Comparison of ENCODE assay signal across 13 cellular contexts in genomic region chr2:26685943-26686839, GRCh38. TPM values are rescaled to one million over a fixed set of nuclear protein-coding genes. Genes with fewer than 3 reads are reported as not detected.
DNase-seq lines count a peak whose midpoint lies in the region; ATAC-seq and TF ChIP-seq lines count a peak whose summit lies in the region.
"Had no signal": no experiment of that assay in that cellular context is flagged by ENCODE, and none has a peak within 500 bp of the region (broad histone marks: within the 10 kb centered on the region; RNA-seq: fewer than 3 reads in every experiment).

No MANE protein-coding gene starts in this region.

- H3K4me1 ChIP-seq in mesenchymal stem cell (ENCODE audit: control insufficient read depth, insufficient read depth, low read depth, low read length) (no peaks in the 10 kb centered on the region), trophoblast cell (ENCODE audit: control insufficient read depth in 1 of 2, insufficient read depth in 2 of 2, low read length in 2 of 2) (peaks cover 6 to 7% of the 10 kb centered on the region in 2 experiments)

- ATAC-seq in HG03442 (IDR thresholded peaks at IDR 0.05; ENCODE audit: unreplicated experiment) (no peak), HG03439 (IDR thresholded peaks at IDR 0.05; ENCODE audit: unreplicated experiment) (no peak)
- ATAC-seq: activated T-cell treated with anti-CD3 and anti-CD28 coated beads, Interleukin-2, amount 50 U/mL, for 72 hours; heart right ventricle had no signal

- no peak overlapping the region for H4K12ac ChIP-seq in trophoblast cell (ENCODE audit: low read depth, low read length)

- no peaks in the 10 kb centered on the region for H3K79me2 ChIP-seq in trophoblast cell (ENCODE audit: control insufficient read depth, insufficient read depth, low read length, poor library complexity)

- WGBS in mesenchymal stem cell: 20% methylated on average over 17 of the region's 17 CpGs
- WGBS in trophoblast cell (ENCODE audit: extremely low coverage, insufficient coverage, insufficient read length): no CpG with 5 or more reads among the region's 17 CpGs

- no peak overlapping the region for H4K8ac ChIP-seq in mesenchymal stem cell (ENCODE audit: low read length)
- no peak overlapping the region for H4K8ac ChIP-seq in trophoblast cell (ENCODE audit: low read depth, low read length)

- no peak overlapping the region for H3K9ac ChIP-seq in mesenchymal stem cell (ENCODE audit: low read length)
- no peak overlapping the region for H3K9ac ChIP-seq in trophoblast cell (ENCODE audit: low read length)

- H2BK5ac ChIP-seq in mesenchymal stem cell (ENCODE audit: low read depth, low read length, poor library complexity, severe bottlenecking) (no peak overlapping the region), trophoblast cell (ENCODE audit: low read depth, low read length, poor library complexity) (no peak overlapping the region)

- no peak overlapping the region for H2BK15ac ChIP-seq in mesenchymal stem cell (ENCODE audit: low read depth, poor library complexity, severe bottlenecking)

- H4K91ac ChIP-seq in mesenchymal stem cell (ENCODE audit: low read length) (no peak overlapping the region), trophoblast cell (ENCODE audit: low read depth, low read length) (no peak overlapping the region)

- H3K27me3 ChIP-seq in mesenchymal stem cell (ENCODE audit: control insufficient read depth in 1 of 2, insufficient read depth in 1 of 2, low read length in 2 of 2): peaks cover 91 to 96% of the 10 kb centered on the region in 2 experiments
- no peaks in the 10 kb centered on the region for H3K27me3 ChIP-seq in trophoblast cell (ENCODE audit: insufficient read depth, low read length)

- H3K27me3 Mint-ChIP-seq in mesothelial cell of epicardium (ENCODE audit: low read depth): no peaks in the 10 kb centered on the region

- H3K27ac ChIP-seq in mesenchymal stem cell (ENCODE audit: low read length, poor library complexity, severe bottlenecking) (no peak overlapping the region), trophoblast cell (ENCODE audit: low read depth, low read length) (no peak overlapping the region)
- H3K27ac ChIP-seq: heart right ventricle, skin epidermis had no signal

- H3K14ac ChIP-seq in mesenchymal stem cell (ENCODE audit: low read length in 2 of 2) (no peak overlapping the region), trophoblast cell (ENCODE audit: low read length) (no peak overlapping the region)

- H3K4me1 Mint-ChIP-seq in mesothelial cell of epicardium: peaks cover 19% of the 10 kb centered on the region

- no peak for TF ChIP-seq CTCF in mesothelial cell of epicardium (IDR thresholded peaks at IDR 0.05; ENCODE audit: unreplicated experiment)

- H3K18ac ChIP-seq in mesenchymal stem cell (ENCODE audit: low read depth in 1 of 2, low read length in 2 of 2) (no peak overlapping the region), trophoblast cell (ENCODE audit: low read length) (no peak overlapping the region)

- H3K36me3 ChIP-seq in mesenchymal stem cell (ENCODE audit: control insufficient read depth in 1 of 2, insufficient read depth in 2 of 2, low read depth in 1 of 2, low read length in 2 of 2): no peaks in the 10 kb centered on the region
- H3K36me3 ChIP-seq in trophoblast cell (ENCODE audit: control insufficient read depth in 1 of 2, insufficient read depth in 2 of 2, low read length in 2 of 2): no peaks in the 10 kb centered on the region
- H3K36me3 ChIP-seq: heart right ventricle had no signal

- H2AK5ac ChIP-seq in mesenchymal stem cell (ENCODE audit: low read length, severe bottlenecking) (no peak overlapping the region), trophoblast cell (ENCODE audit: low read length) (no peak overlapping the region)

- H2BK12ac ChIP-seq in mesenchymal stem cell (ENCODE audit: low read length in 2 of 2): no peak overlapping the region
- H2BK12ac ChIP-seq in trophoblast cell (ENCODE audit: low read length): no peak overlapping the region

- no peaks in the 10 kb centered on the region for H3K9me3 Mint-ChIP-seq in mesothelial cell of epicardium
- H3K9me3 Mint-ChIP-seq: activated T-cell treated with anti-CD3 and anti-CD28 coated beads, Interleukin-2, amount 50 U/mL, for 72 hours had no signal

- H3K4ac ChIP-seq in mesenchymal stem cell (ENCODE audit: low read depth in 1 of 2, low read length in 2 of 2) (no peak overlapping the region), trophoblast cell (ENCODE audit: low read depth, low read length) (no peak overlapping the region)

- H3K4me3 ChIP-seq in mesenchymal stem cell (ENCODE audit: insufficient read depth in 1 of 2, low read depth in 1 of 2, low read length in 2 of 2) (no peak overlapping the region), trophoblast cell (ENCODE audit: low read depth, low read length) (no peak overlapping the region)
- H3K4me3 ChIP-seq: heart right ventricle, skin epidermis had no signal

- no peak overlapping the region for H3K4me3 Mint-ChIP-seq in mesothelial cell of epicardium
- H3K4me3 Mint-ChIP-seq: activated T-cell treated with anti-CD3 and anti-CD28 coated beads, Interleukin-2, amount 50 U/mL, for 72 hours had no signal

- H3K79me1 ChIP-seq in mesenchymal stem cell (replicated peaks; ENCODE audit: low read length, poor library complexity, severe bottlenecking) (no peaks in the 10 kb centered on the region), trophoblast cell (ENCODE audit: low read length) (no peaks in the 10 kb centered on the region)

- no peak overlapping the region for H3K27ac Mint-ChIP-seq in mesothelial cell of epicardium
- H3K27ac Mint-ChIP-seq: activated T-cell treated with anti-CD3 and anti-CD28 coated beads, Interleukin-2, amount 50 U/mL, for 72 hours had no signal

- H3K4me2 ChIP-seq in mesenchymal stem cell (ENCODE audit: low read length, poor library complexity, severe bottlenecking) (no peak overlapping the region), trophoblast cell (ENCODE audit: low read length) (no peak overlapping the region)

- H3K9me3 ChIP-seq in mesenchymal stem cell (ENCODE audit: control insufficient read depth, low read length): no peaks in the 10 kb centered on the region
- H3K9me3 ChIP-seq in trophoblast cell (ENCODE audit: insufficient read depth, low read depth, low read length): no peaks in the 10 kb centered on the region
- H3K9me3 ChIP-seq: heart right ventricle had no signal

- H2BK120ac ChIP-seq in mesenchymal stem cell (ENCODE audit: low read depth, low read length) (no peak overlapping the region), trophoblast cell (ENCODE audit: insufficient read depth, low read length, poor library complexity) (no peak overlapping the region)

- no peak overlapping the region for H2AFZ ChIP-seq in mesenchymal stem cell (ENCODE audit: low read depth, low read length)
- no peak overlapping the region for H2AFZ ChIP-seq in trophoblast cell (ENCODE audit: insufficient read depth, low read length, poor library complexity)

- H3K23ac ChIP-seq in mesenchymal stem cell (ENCODE audit: low read length in 2 of 2) (no peak overlapping the region), trophoblast cell (ENCODE audit: low read length) (no peak overlapping the region)

- no peaks in the 10 kb centered on the region for H3K36me3 Mint-ChIP-seq in mesothelial cell of epicardium

- DNase-seq in COR-L47 (lab: John Stamatoyannopoulos, UW) (peak; percentile 55), NCI-H1417 treated with DMSO at 0.1 percent for 48 hours (lab: John Stamatoyannopoulos, UW) (peak; percentile 59), RPMI8226 (peak; percentile 12), mesenchymal stem cell (peak; percentile 47), mesothelial cell of epicardium (ENCODE audit: low spot score in 2 of 2, unreplicated experiment in 2 of 2) (no peak), trophoblast cell (no peak)
- DNase-seq: activated T-cell treated with anti-CD3 and anti-CD28 coated beads, Interleukin-2, amount 50 U/mL, for 72 hours; heart right ventricle; NCI-H1930 had no signal

RNA-seq across cellular contexts. Expression of gene KCNK3, which starts 6.3 kb away (rescaled TPM):
- 0.52 TPM for polyA plus RNA-seq in mesenchymal stem cell (2013, experiment 1 of 2)
- 0.53 TPM for polyA plus RNA-seq in mesenchymal stem cell (2013, experiment 2 of 2)
- 6.3 to 6.9 TPM (median 6.6 TPM) in 3 replicates for total RNA-seq in mesothelial cell of epicardium
- polyA plus RNA-seq in trophoblast cell (2013): 0.29 and 0.42 TPM in 2 replicates
- total RNA-seq: activated T-cell treated with anti-CD3 and anti-CD28 coated beads, Interleukin-2, amount 50 U/mL, for 72 hours; SK-MEL-5 had no signal

RNA-seq across cellular contexts. Expression of gene CIB4, which starts 45.0 kb away (rescaled TPM):
- polyA plus RNA-seq in mesenchymal stem cell (2013, experiment 1 of 2): 0.08 TPM
- polyA plus RNA-seq in mesenchymal stem cell (2013, experiment 2 of 2): not detected
- total RNA-seq in mesothelial cell of epicardium: not detected in 3 replicates
- 0.07 and 0.14 TPM in 2 replicates for polyA plus RNA-seq in trophoblast cell (2013)
- total RNA-seq: activated T-cell treated with anti-CD3 and anti-CD28 coated beads, Interleukin-2, amount 50 U/mL, for 72 hours; heart right ventricle; SK-MEL-5 had no signal
- polyA plus RNA-seq: heart right ventricle had no signal

Comparison
In these comparisons a context has a peak if more than half of its experiments do, and no peak if none do; other contexts are left out.
1. DNase-seq: peak in COR-L47 (single experiment), NCI-H1417 treated with DMSO at 0.1 percent for 48 hours (single experiment), RPMI8226 (single experiment) and mesenchymal stem cell (single experiment); none in mesothelial cell of epicardium (0 of 2) and trophoblast cell (0 of 2).